20 cellular contexts compared by ENCODE assay signal in the genomic region with DNA sequence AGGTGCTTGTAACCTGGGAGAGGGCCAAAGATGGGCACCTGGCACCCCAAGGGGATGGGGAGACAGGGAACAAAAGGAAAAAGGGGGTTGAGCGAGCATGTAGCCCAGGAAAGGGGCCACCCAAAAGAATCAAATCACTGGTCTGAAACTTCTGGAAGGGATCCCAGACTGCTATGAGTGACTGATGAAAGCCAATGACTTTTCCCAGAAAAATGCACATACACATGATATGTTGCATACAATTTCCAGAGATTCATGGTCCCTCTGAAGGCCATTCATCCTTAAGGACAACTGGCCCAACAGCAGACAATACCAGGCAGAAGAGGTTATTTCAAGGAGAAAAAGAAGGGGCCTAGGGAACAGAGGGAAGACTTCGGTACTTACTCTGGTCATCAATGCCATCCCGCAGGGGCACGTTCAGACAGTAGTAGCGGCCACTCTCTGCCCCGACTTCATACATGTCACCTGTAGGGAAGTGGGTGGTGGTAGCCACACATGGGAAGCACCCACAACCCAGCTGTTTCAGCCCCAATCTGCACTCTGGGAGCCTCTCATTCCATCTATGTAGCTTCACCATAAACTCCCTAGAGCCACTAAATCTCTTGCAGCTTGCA.
"Had no signal": no experiment of that assay in that cellular context is flagged by ENCODE, and none has a peak within 500 bp of the region (broad histone marks: within the 10 kb centered on the region; RNA-seq: fewer than 3 reads in every experiment).

No MANE protein-coding gene starts in this region.

- ATAC-seq: activated CD4-positive, CD25-positive, alpha-beta regulatory T cell treated with anti-CD3 and anti-CD28 coated beads, Interleukin-2, amount 50 U/mL, for 24 hours; esophagus mucosa; left lung; pancreas; T-cell had no signal

- FAIRE-seq: colon, endometrium, kidney, pancreas had no signal

- H3K27ac ChIP-seq: left lung, pancreas, sigmoid colon, spleen, thoracic aorta had no signal

- H3K9me3 ChIP-seq: adrenal gland, left lung, pancreas, sigmoid colon, spleen, thoracic aorta had no signal

- H3K9me3 Mint-ChIP-seq: activated naive CD4-positive, alpha-beta T cell treated with anti-CD3 and anti-CD28 coated beads, Interleukin-2, amount 50 U/mL, for 24 hours; naive B cell; T-cell had no signal

- H3K27me3 Mint-ChIP-seq: activated naive CD4-positive, alpha-beta T cell treated with anti-CD3 and anti-CD28 coated beads, Interleukin-2, amount 50 U/mL, for 24 hours; naive B cell; T-cell had no signal

- DNase-seq: activated CD4-positive, alpha-beta T cell treated with anti-CD3 and anti-CD28 coated beads, Interleukin-2, amount 50 U/mL, for 1 hour; activated effector memory CD4-positive, alpha-beta T cell treated with anti-CD3 and anti-CD28 coated beads, Interleukin-2, amount 50 U/mL, for 16 hours; activated T-cell treated with anti-CD3 and anti-CD28 coated beads for 4 hours; adrenal gland; hippocampal formation; kidney; left lung; mammary epithelial cell; naive B cell; sigmoid colon; spleen; T-cell; T1000 had no signal

- H3K4me3 ChIP-seq: adrenal gland, left lung, pancreas, sigmoid colon, spleen, thoracic aorta had no signal

- H3K4me3 Mint-ChIP-seq: activated naive CD4-positive, alpha-beta T cell treated with anti-CD3 and anti-CD28 coated beads, Interleukin-2, amount 50 U/mL, for 24 hours; T-cell had no signal

- H3K27me3 ChIP-seq: adrenal gland, left lung, pancreas, sigmoid colon, spleen had no signal
